ENCODE assay signal across 18 cellular contexts in the genomic region with DNA sequence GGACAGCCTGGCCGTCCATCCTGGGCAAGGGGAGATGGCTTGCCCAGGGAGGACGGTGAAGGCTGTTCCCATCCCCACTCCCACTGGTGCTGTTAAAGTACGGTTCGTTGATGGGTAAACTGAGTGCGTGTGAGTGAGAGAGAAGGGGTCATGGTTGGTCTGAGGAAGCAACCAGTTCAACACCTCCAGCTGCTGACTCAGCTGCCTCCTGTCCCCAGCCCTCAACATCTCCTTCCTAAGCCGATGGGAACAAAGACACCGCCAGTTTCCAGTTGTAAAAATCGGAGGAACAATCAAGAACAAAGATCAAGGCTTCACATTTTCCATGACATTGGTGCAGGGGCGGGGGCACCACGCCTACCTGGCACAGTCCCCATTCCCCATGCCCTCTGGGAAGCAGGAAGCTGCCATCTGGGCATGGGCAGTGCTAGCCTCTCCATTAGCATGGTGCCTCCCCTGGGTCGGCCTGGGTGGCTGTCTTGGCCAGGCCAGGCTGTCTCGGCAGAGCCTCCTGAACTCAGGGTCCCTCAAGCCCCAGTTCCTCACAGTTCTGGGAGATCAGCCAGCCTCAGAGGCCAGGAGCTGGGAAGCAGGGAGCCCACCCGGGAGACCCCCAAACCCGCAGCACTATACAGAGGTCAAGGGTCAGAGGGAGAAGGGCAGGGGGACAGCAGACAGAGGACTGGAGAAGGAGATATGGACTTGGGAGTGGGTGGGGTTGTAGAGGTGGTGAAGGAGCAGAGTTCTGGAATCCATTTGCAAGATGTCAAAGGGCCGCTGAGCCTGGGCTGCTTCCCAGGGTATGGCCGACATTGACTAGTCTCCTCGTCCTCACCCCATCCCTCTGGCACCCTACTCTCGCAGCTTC. TPM values are rescaled to one million over a fixed set of nuclear protein-coding genes. Genes with fewer than 3 reads are reported as not detected.
A peak's percentile ranks its signal among the peaks of the same experiment; 100 is the strongest.
DNase-seq lines count a peak whose midpoint lies in the region; ATAC-seq, FAIRE-seq and TF ChIP-seq lines count a peak whose summit lies in the region.
"Had no signal": no experiment of that assay in that cellular context is flagged by ENCODE, and none has a peak within 500 bp of the region (broad histone marks: within the 10 kb centered on the region; RNA-seq: fewer than 3 reads in every experiment).

No MANE protein-coding gene starts in this region.

- H3K9ac ChIP-seq in HepG2 (ENCODE audit: insufficient read depth, low read depth, low read length) (no peak overlapping the region), K562 (ENCODE audit: insufficient read depth in 1 of 2, low read depth in 2 of 2, low read length in 2 of 2) (peak overlapping the region in 1 of 2 experiments; percentile 58; a peak in 2 of 4 replicates)

- BruUV-seq in HepG2 (replicated peaks; lab: Mats Ljungman, UMichigan) (no TSS peak), K562 (replicated peaks; lab: Mats Ljungman, UMichigan) (no TSS peak)

- intact Hi-C loops in HepG2 (cut with micrococcal nuclease; ENCODE audit: unreplicated experiment) (loop anchor here (10.0 kb wide), 1 partner anchor 221 kb away; no protein-coding TSS in a partner anchor), right lobe of liver (cut with DNase I) (no loop called here), K562 (cut with micrococcal nuclease) (no loop called here)

- FAIRE-seq in HepG2 (lab: Jason Lieb, UNC) (no peak), K562 (lab: Jason Lieb, UNC) (no peak)

- TF ChIP-seq POLR2A in HepG2 (IDR thresholded peaks at IDR 0.05; ENCODE audit: insufficient read depth in 1 of 2, low read depth in 2 of 2, low read length in 2 of 2) (no peak), right lobe of liver (IDR thresholded peaks at IDR 0.05) (no peak), K562 (conservative IDR thresholded peaks at IDR 0.05) (no peak)

- H3K27me3 ChIP-seq in HepG2 (ENCODE audit: control insufficient read depth in 1 of 2, insufficient read depth in 2 of 2, low read length in 2 of 2) (peaks cover 1 to 7% of the 10 kb centered on the region in 2 experiments), right lobe of liver (no peaks in the 10 kb centered on the region), K562 (ENCODE audit: control insufficient read depth in 2 of 2, insufficient read depth in 2 of 2, low read length in 2 of 2) (peaks cover 24 to 52% of the 10 kb centered on the region in 2 experiments; a peak in 4 of 5 replicates), muscle layer of duodenum (ENCODE audit: low read depth, low read length) (no peaks in the 10 kb centered on the region)
- H3K27me3 ChIP-seq: uterus had no signal

- CTCF ChIA-PET in HepG2 (lab: Yijun Ruan, JAX; ENCODE audit: low intra/inter-chr PET ratio, low total read pairs), result no interaction called here
- CTCF ChIA-PET in K562 (lab: Yijun Ruan, JAX; ENCODE audit: low intra/inter-chr PET ratio), result interaction anchor here (0.7 kb wide), 1 partner anchor 511 kb away, joined by 3 read pairs; no protein-coding TSS in a partner anchor

- H3K4me3 ChIP-seq in HepG2 (replicated peaks in 1 of 3; ENCODE audit: insufficient read depth in 1 of 3, low read depth in 2 of 3, low read length in 3 of 3) (no peak overlapping the region), right lobe of liver (no peak overlapping the region), K562 (no peak overlapping the region), muscle layer of duodenum (ENCODE audit: low read depth in 1 of 2, low read length in 2 of 2) (no peak overlapping the region)
- H3K4me3 ChIP-seq: heart right ventricle, uterus had no signal

- H3K9me1 ChIP-seq in K562 (ENCODE audit: control insufficient read depth, insufficient read depth, low read length), result no peaks in the 10 kb centered on the region

- no peak for TF ChIP-seq RAD21 in HepG2 (CRISPR knock-in tag; IDR thresholded peaks at IDR 0.05)
- TF ChIP-seq RAD21 in K562 (CRISPR knock-in tag; conservative IDR thresholded peaks at IDR 0.05 in 1 of 2, IDR thresholded peaks at IDR 0.05 in 1 of 2), result no peak

- H3K4me2 ChIP-seq in HepG2 (ENCODE audit: low read depth, low read length) (peak overlapping the region; percentile 14; the same call in 1 of the 2 replicates), K562 (ENCODE audit: insufficient read depth, low read length) (no peak overlapping the region)

- TF ChIP-seq EP300 in HepG2 (IDR thresholded peaks at IDR 0.05; ENCODE audit: low read depth in 2 of 2, low read length in 2 of 2) (no peak), HepG2 (CRISPR knock-in tag; IDR thresholded peaks at IDR 0.05; ENCODE audit: borderline replicate concordance) (no peak), K562 (IDR thresholded peaks at IDR 0.05; ENCODE audit: low read length) (no peak)

- H3K36me3 ChIP-seq in HepG2 (replicated peaks in 1 of 2; ENCODE audit: control insufficient read depth in 1 of 2, insufficient read depth in 2 of 2, low read length in 2 of 2) (no peaks in the 10 kb centered on the region), right lobe of liver (no peaks in the 10 kb centered on the region), K562 (ENCODE audit: control insufficient read depth, insufficient read depth, low read length) (no peaks in the 10 kb centered on the region), muscle layer of duodenum (ENCODE audit: control insufficient read depth in 1 of 2, insufficient read depth in 2 of 2, low read length in 2 of 2) (no peaks in the 10 kb centered on the region)
- H3K36me3 ChIP-seq: heart right ventricle, uterus had no signal

- H2AFZ ChIP-seq in HepG2 (ENCODE audit: low read length) (no peak overlapping the region), K562 (ENCODE audit: low read depth, low read length) (no peak overlapping the region)

- H3K9me3 ChIP-seq in HepG2 (ENCODE audit: low read length) (no peaks in the 10 kb centered on the region), right lobe of liver (no peaks in the 10 kb centered on the region), K562 (replicated peaks; ENCODE audit: control insufficient read depth, insufficient read depth, low read depth, low read length) (no peaks in the 10 kb centered on the region), muscle layer of duodenum (ENCODE audit: control insufficient read depth in 1 of 2, low read length in 2 of 2) (no peaks in the 10 kb centered on the region)
- H3K9me3 ChIP-seq: heart right ventricle, uterus had no signal

- H3K4me1 ChIP-seq in HepG2 (ENCODE audit: insufficient read depth, low read length) (peaks cover 33% of the 10 kb centered on the region), right lobe of liver (peaks cover 0 to 2% (median 0%) of the 10 kb centered on the region in 4 donors), K562 (replicated peaks in 1 of 2; ENCODE audit: control insufficient read depth in 2 of 2, insufficient read depth in 2 of 2, low read length in 2 of 2) (peaks cover 0 to 27% of the 10 kb centered on the region in 2 experiments; a peak in 3 of 5 replicates), muscle layer of duodenum (ENCODE audit: control insufficient read depth in 1 of 2, insufficient read depth in 2 of 2, low read length in 2 of 2) (peaks cover 0 to 7% of the 10 kb centered on the region in 2 donors)
- H3K4me1 ChIP-seq: uterus had no signal

- 34% methylated on average over 17 of the region's 18 CpGs for WGBS in HepG2 (ENCODE audit: low lambda C conversion rate)
- 63% methylated on average over 6 of the region's 18 CpGs for WGBS in right lobe of liver (ENCODE audit: insufficient coverage, low coverage, low lambda C conversion rate, missing lambda C conversion rate)
- WGBS in K562 (ENCODE audit: insufficient coverage, low coverage, missing lambda C conversion rate), result 1% methylated on average over 17 of the region's 18 CpGs

- TF ChIP-seq CTCF in HepG2 (CRISPR knock-in tag; IDR thresholded peaks at IDR 0.05) (no peak), right lobe of liver (IDR thresholded peaks at IDR 0.05) (no peak), K562 (IDR thresholded peaks at IDR 0.05 in 2 of 3, conservative IDR thresholded peaks at IDR 0.05 in 1 of 3; ENCODE audit: insufficient read depth in 2 of 3, low read depth in 1 of 3, low read length in 3 of 3) (no peak)

- no peaks in the 10 kb centered on the region for H3K79me2 ChIP-seq in HepG2 (ENCODE audit: insufficient read depth, low read length)
- H3K79me2 ChIP-seq in K562 (ENCODE audit: control insufficient read depth, insufficient read depth, low read length), result no peaks in the 10 kb centered on the region

- POLR2A ChIA-PET in HepG2 (lab: Yijun Ruan, JAX) (no interaction called here), K562 (lab: Yijun Ruan, JAX) (interaction anchor here (0.5 kb wide), 1 partner anchor 255 kb away, joined by 3 read pairs; no protein-coding TSS in a partner anchor)

- peak; percentile 19 for DNase-seq in HepG2 (ENCODE audit: low spot score)
- no peak for DNase-seq in right lobe of liver
- DNase-seq in K562 (ENCODE audit: extremely low read depth in 1 of 4, low spot score in 3 of 4), result no peak
- no peak for DNase-seq in DMS53 treated with DMSO at 0.1 percent for 48 hours (lab: John Stamatoyannopoulos, UW; ENCODE audit: unreplicated experiment)
- DNase-seq in ACHN, result no peak
- DNase-seq in inferior parietal cortex (ENCODE audit: extremely low spot score), result no peak
- DNase-seq: activated CD4-positive, alpha-beta T cell treated with anti-CD3 and anti-CD28 coated beads, Interleukin-2, amount 10 ng/mL, durations not matched to agents 24 days and 14 days; CD4-positive, alpha-beta memory T cell; cortex of kidney; HCEC 1CT; heart right ventricle; right cardiac atrium; SHP77; T-helper 1 cell; uterus had no signal

- no peaks in the 10 kb centered on the region for H4K20me1 ChIP-seq in HepG2 (ENCODE audit: insufficient read depth, low read length)
- H4K20me1 ChIP-seq in K562 (replicated peaks; ENCODE audit: control insufficient read depth, insufficient read depth, low read length), result no peaks in the 10 kb centered on the region

- peak; percentile 25 for ATAC-seq in HepG2
- no peak for ATAC-seq in right lobe of liver
- ATAC-seq in K562, result no peak
- no peak for ATAC-seq in GM18511 (IDR thresholded peaks at IDR 0.05; ENCODE audit: unreplicated experiment)
- ATAC-seq: activated T-helper 17 cell treated with anti-CD3 and anti-CD28 coated beads, Interleukin-2, amount 50 U/mL, for 72 hours; heart right ventricle had no signal

- H3K27ac ChIP-seq in HepG2 (ENCODE audit: extremely low read length, insufficient read depth, low read length) (no peak overlapping the region), right lobe of liver (no peak overlapping the region), K562 (ENCODE audit: extremely low read depth, low read depth, low read length) (no peak overlapping the region), muscle layer of duodenum (ENCODE audit: low read length) (peak overlapping the region; percentile 83)
- H3K27ac ChIP-seq: heart right ventricle, uterus had no signal

- in situ Hi-C loops in HepG2 (cut with HindIII; ENCODE audit: extremely low pct_ligation_motif_present, low pct_unique_long_range_greater_than_20kb) (loop anchor here (10.0 kb wide), 1 partner anchor 221 kb away; no protein-coding TSS in a partner anchor), K562 (cut with MboI) (no loop called here), ACHN (cut with HindIII; ENCODE audit: low pct_ligation_motif_present, low pct_unique_long_range_greater_than_20kb, low sequenced_read_pairs) (no loop called here)

RNA-seq across cellular contexts. Expression of gene TMEM106C, which starts 19.7 kb away (rescaled TPM):
- 132 and 134 TPM in 2 replicates for total RNA-seq in HepG2 (2016; rRNA removed; fragmentation: Illumina TruSeq; extraction: Trizol)
- 140 and 199 TPM in 2 replicates for total RNA-seq in HepG2 (2016; cell fraction: cytosol; rRNA removed; fragmentation: Illumina TruSeq; extraction: Trizol; ENCODE audit: low read depth)
- total RNA-seq in HepG2 (2016; cell fraction: insoluble cytoplasmic fraction; rRNA removed; fragmentation: Illumina TruSeq; extraction: Trizol), result 131 and 142 TPM in 2 replicates
- total RNA-seq in HepG2 (2016; cell fraction: membrane; rRNA removed; fragmentation: Illumina TruSeq; extraction: Trizol), result 222 and 263 TPM in 2 replicates
- total RNA-seq in HepG2 (2016; cell fraction: nucleus; rRNA removed; fragmentation: Illumina TruSeq; extraction: Trizol), result 69.5 and 82.9 TPM in 2 replicates
- polyA plus RNA-seq in HepG2 (2011; rRNA removed), result 191 and 192 TPM in 2 replicates
- 141 and 173 TPM in 2 replicates for polyA plus RNA-seq in HepG2 (2011; cell fraction: cytosol; rRNA removed)
- 103 and 125 TPM in 2 replicates for polyA plus RNA-seq in HepG2 (2011; cell fraction: nucleus; rRNA removed)
- 67.2 and 83.0 TPM in 2 replicates for polyA plus RNA-seq in HepG2 (2012)
- 208 and 285 TPM in 2 replicates for polyA plus RNA-seq in HepG2 (2016; cell fraction: cytosol; fragmentation: Illumina TruSeq; extraction: Trizol; ENCODE audit: low read depth)
- polyA plus RNA-seq in HepG2 (2016; cell fraction: insoluble cytoplasmic fraction; fragmentation: Illumina TruSeq; extraction: Trizol; ENCODE audit: low read depth), result 129 and 148 TPM in 2 replicates
- 221 and 275 TPM in 2 replicates for polyA plus RNA-seq in HepG2 (2016; cell fraction: membrane; fragmentation: Illumina TruSeq; extraction: Trizol; ENCODE audit: low read depth)
- 107 and 122 TPM in 2 replicates for polyA plus RNA-seq in HepG2 (2016; cell fraction: nucleus; fragmentation: Illumina TruSeq; extraction: Trizol; ENCODE audit: insufficient read depth, low read depth)
- polyA minus RNA-seq in HepG2 (2011; rRNA and poly(A)+ RNA removed; ENCODE audit: low replicate concordance), result 179 and 1,095 TPM in 2 replicates
- polyA minus RNA-seq in HepG2 (2011; cell fraction: cytosol; rRNA and poly(A)+ RNA removed), result 43.2 and 44.5 TPM in 2 replicates
- polyA minus RNA-seq in HepG2 (2011; cell fraction: nucleus; rRNA and poly(A)+ RNA removed), result 81.1 and 92.5 TPM in 2 replicates
- 10 to 100 TPM; 13.8 to 55.6 (median 34.7) TPM for total RNA-seq in right lobe of liver
- total RNA-seq in K562 (2011; cell fraction: chromatin; rRNA removed; ENCODE audit: low replicate concordance), result 105 and 129 TPM in 2 replicates
- 120 and 140 TPM in 2 replicates for total RNA-seq in K562 (2011; cell fraction: nucleolus; rRNA removed)
- total RNA-seq in K562 (2011; cell fraction: nucleoplasm; rRNA removed), result 128 and 132 TPM in 2 replicates
- 37.2 and 37.6 TPM in 2 replicates for total RNA-seq in K562 (2014; rRNA removed)
- 56.8 and 57.2 TPM in 2 replicates for total RNA-seq in K562 (2014; rRNA removed; fragmentation: Illumina TruSeq; extraction: Trizol)
- total RNA-seq in K562 (2015; rRNA removed; fragmentation: Illumina TruSeq; extraction: Trizol), result 56.8 and 59.3 TPM in 2 replicates
- total RNA-seq in K562 (2021), result 44.6 and 47.3 TPM in 2 replicates
- polyA plus RNA-seq in K562 (2011; rRNA removed), result 159 and 183 TPM in 2 replicates
- 127 and 142 TPM in 2 replicates for polyA plus RNA-seq in K562 (2011; cell fraction: cytosol; rRNA removed)
- 202 and 225 TPM in 2 replicates for polyA plus RNA-seq in K562 (2011; cell fraction: nucleus; rRNA removed)
- polyA plus RNA-seq in K562 (2012), result 68.2 and 134 TPM in 2 replicates
- polyA plus RNA-seq in K562 (2014; fragmentation: Illumina TruSeq; extraction: Trizol), result 86.3 and 89.1 TPM in 2 replicates
- polyA plus RNA-seq in K562 (2014; fragmentation: Nextera tagmentation; extraction: Ambion mirVana), result 100 to 1,000 TPM; 134 to 158 TPM
- polyA plus RNA-seq in K562 (2014; rRNA removed), result 52.6 and 61.5 TPM in 2 replicates
- 95.3 and 145 TPM in 2 replicates for polyA minus RNA-seq in K562 (2011; rRNA and poly(A)+ RNA removed)
- 33.7 and 40.3 TPM in 2 replicates for polyA minus RNA-seq in K562 (2011; cell fraction: cytosol; rRNA and poly(A)+ RNA removed)
- 68.3 and 93.2 TPM in 2 replicates for polyA minus RNA-seq in K562 (2011; cell fraction: nucleus; rRNA and poly(A)+ RNA removed)

RNA-seq across cellular contexts. Expression of gene VDR, which starts 38.9 kb away (rescaled TPM):
- total RNA-seq in HepG2 (2016; rRNA removed; fragmentation: Illumina TruSeq; extraction: Trizol), result 0.21 and 0.33 TPM in 2 replicates
- total RNA-seq in HepG2 (2016; cell fraction: cytosol; rRNA removed; fragmentation: Illumina TruSeq; extraction: Trizol; ENCODE audit: low read depth), result 0.09 TPM in 1 of 2 replicates, not detected in the other
- 0.40 and 0.52 TPM in 2 replicates for total RNA-seq in HepG2 (2016; cell fraction: insoluble cytoplasmic fraction; rRNA removed; fragmentation: Illumina TruSeq; extraction: Trizol)
- total RNA-seq in HepG2 (2016; cell fraction: membrane; rRNA removed; fragmentation: Illumina TruSeq; extraction: Trizol), result 0.14 and 0.22 TPM in 2 replicates
- total RNA-seq in HepG2 (2016; cell fraction: nucleus; rRNA removed; fragmentation: Illumina TruSeq; extraction: Trizol), result 0.16 and 0.25 TPM in 2 replicates
- 0.08 and 0.13 TPM in 2 replicates for polyA plus RNA-seq in HepG2 (2011; rRNA removed)
- 0.04 and 0.09 TPM in 2 replicates for polyA plus RNA-seq in HepG2 (2011; cell fraction: cytosol; rRNA removed)
- 0.10 and 0.21 TPM in 2 replicates for polyA plus RNA-seq in HepG2 (2011; cell fraction: nucleus; rRNA removed)
- polyA plus RNA-seq in HepG2 (2012), result 0.08 and 0.35 TPM in 2 replicates
- not detected in 2 replicates for polyA plus RNA-seq in HepG2 (2016; cell fraction: cytosol; fragmentation: Illumina TruSeq; extraction: Trizol; ENCODE audit: low read depth)
- polyA plus RNA-seq in HepG2 (2016; cell fraction: insoluble cytoplasmic fraction; fragmentation: Illumina TruSeq; extraction: Trizol; ENCODE audit: low read depth), result 0.24 and 0.36 TPM in 2 replicates
- polyA plus RNA-seq in HepG2 (2016; cell fraction: membrane; fragmentation: Illumina TruSeq; extraction: Trizol; ENCODE audit: low read depth), result 0.03 and 0.12 TPM in 2 replicates
- 0.48 and 0.64 TPM in 2 replicates for polyA plus RNA-seq in HepG2 (2016; cell fraction: nucleus; fragmentation: Illumina TruSeq; extraction: Trizol; ENCODE audit: insufficient read depth, low read depth)
- polyA minus RNA-seq in HepG2 (2011; rRNA and poly(A)+ RNA removed; ENCODE audit: low replicate concordance), result 0.16 and 12.3 TPM in 2 replicates
- polyA minus RNA-seq in HepG2 (2011; cell fraction: cytosol; rRNA and poly(A)+ RNA removed), result not detected in 2 replicates
- 0.13 and 0.25 TPM in 2 replicates for polyA minus RNA-seq in HepG2 (2011; cell fraction: nucleus; rRNA and poly(A)+ RNA removed)
- total RNA-seq in right lobe of liver, result 1 to 10 TPM in 1 of 6 experiments, under 1 TPM in 5; 0.18 to 1.2 (median 0.39) TPM
- 2.1 and 5.2 TPM in 2 replicates for total RNA-seq in K562 (2011; cell fraction: chromatin; rRNA removed; ENCODE audit: low replicate concordance)
- total RNA-seq in K562 (2011; cell fraction: nucleolus; rRNA removed), result 2.1 and 3.3 TPM in 2 replicates
- total RNA-seq in K562 (2011; cell fraction: nucleoplasm; rRNA removed), result 2.3 and 2.4 TPM in 2 replicates
- 2.2 and 2.7 TPM in 2 replicates for total RNA-seq in K562 (2014; rRNA removed)
- total RNA-seq in K562 (2014; rRNA removed; fragmentation: Illumina TruSeq; extraction: Trizol), result 1.8 and 1.9 TPM in 2 replicates
- 1.2 TPM in 2 replicates for total RNA-seq in K562 (2015; rRNA removed; fragmentation: Illumina TruSeq; extraction: Trizol)
- 4.2 and 4.8 TPM in 2 replicates for total RNA-seq in K562 (2021)
- 1.1 and 2.4 TPM in 2 replicates for polyA plus RNA-seq in K562 (2011; rRNA removed)
- 0.78 and 3.6 TPM in 2 replicates for polyA plus RNA-seq in K562 (2011; cell fraction: cytosol; rRNA removed)
- 0.59 and 1.7 TPM in 2 replicates for polyA plus RNA-seq in K562 (2011; cell fraction: nucleus; rRNA removed)
- polyA plus RNA-seq in K562 (2012), result 2.8 and 5.2 TPM in 2 replicates
- 4.0 and 4.3 TPM in 2 replicates for polyA plus RNA-seq in K562 (2014; fragmentation: Illumina TruSeq; extraction: Trizol)
- polyA plus RNA-seq in K562 (2014; fragmentation: Nextera tagmentation; extraction: Ambion mirVana), result under 1 TPM; 0.61 to 0.62 TPM
- 1.8 and 2.0 TPM in 2 replicates for polyA plus RNA-seq in K562 (2014; rRNA removed)
- polyA minus RNA-seq in K562 (2011; rRNA and poly(A)+ RNA removed), result 1.7 and 5.0 TPM in 2 replicates
- polyA minus RNA-seq in K562 (2011; cell fraction: cytosol; rRNA and poly(A)+ RNA removed), result 1.5 and 3.2 TPM in 2 replicates
- 1.00 and 2.4 TPM in 2 replicates for polyA minus RNA-seq in K562 (2011; cell fraction: nucleus; rRNA and poly(A)+ RNA removed)

Comparison
In these comparisons a context has a peak if more than half of its experiments do, and no peak if none do; other contexts are left out.
1. Of the 241 proteins assayed by ChIP-seq in both HepG2 and K562: peak only in HepG2: HNRNPL and MAFF; only in K562: none; in both: MAFG and MAFK; in neither: 236; mixed calls (peak in some experiments, not most) for 1.